ENCODE assay signal across 16 cellular contexts in the genomic region with DNA sequence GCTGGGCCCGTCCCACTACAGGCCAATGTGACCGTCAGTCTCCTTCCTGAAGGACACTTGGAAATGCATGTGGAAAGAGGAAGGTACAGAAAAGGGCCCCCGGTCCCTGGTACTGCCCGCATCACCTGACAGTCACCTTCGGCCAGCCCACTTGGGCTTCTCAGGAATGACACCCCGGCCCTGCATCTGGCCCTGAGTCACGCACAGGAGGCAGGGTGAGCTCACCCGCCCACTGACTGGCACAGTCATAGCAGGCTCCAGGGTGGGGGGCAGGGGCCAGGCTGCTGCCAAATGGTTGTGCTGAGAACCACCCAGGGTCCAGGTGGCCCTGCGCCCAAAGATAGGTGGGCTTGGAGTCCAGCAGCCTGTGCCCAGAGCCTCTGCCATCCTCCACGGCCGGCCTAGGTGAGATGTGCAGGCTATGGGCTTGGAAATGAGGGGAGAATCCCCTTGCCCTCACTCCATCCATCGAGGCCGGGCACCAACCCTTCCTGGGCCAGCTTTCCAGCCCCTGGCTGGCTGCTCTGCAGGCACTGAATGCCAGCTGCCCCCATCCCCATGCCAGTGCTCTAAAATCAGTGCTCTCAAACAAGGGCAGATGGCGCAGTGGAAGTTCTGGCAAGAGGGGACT. TPM values are rescaled to one million over a fixed set of nuclear protein-coding genes. Genes with fewer than 3 reads are reported as not detected.
DNase-seq lines count a peak whose midpoint lies in the region; ATAC-seq and TF ChIP-seq lines count a peak whose summit lies in the region.
"Had no signal": no experiment of that assay in that cellular context is flagged by ENCODE, and none has a peak within 500 bp of the region (broad histone marks: within the 10 kb centered on the region; RNA-seq: fewer than 3 reads in every experiment).

No MANE protein-coding gene starts in this region.

- no peak overlapping the region for H3K27ac Mint-ChIP-seq in activated naive CD4-positive, alpha-beta T cell treated with anti-CD3 and anti-CD28 coated beads, Interleukin-2, amount 50 U/mL, for 72 hours
- no peak overlapping the region for H3K27ac Mint-ChIP-seq in chondrocyte (ENCODE audit: unreplicated experiment)
- no peak overlapping the region for H3K27ac Mint-ChIP-seq in stimulated activated memory B cell treated with anti-CD40 and anti-IgM and Interleukin-4, amounts not matched to agents 10 μg/mL and 1 μg/mL and 100 μg/mL, for 72 hours
- H3K27ac Mint-ChIP-seq: memory B cell had no signal

- ATAC-seq in activated naive CD4-positive, alpha-beta T cell treated with anti-CD3 and anti-CD28 coated beads, Interleukin-2, amount 50 U/mL, for 72 hours: peak; percentile 67 to 76
- ATAC-seq in stimulated activated memory B cell treated with anti-CD40 and anti-IgM and Interleukin-4, amounts not matched to agents 10 μg/mL and 1 μg/mL and 100 μg/mL, for 72 hours: peak; percentile 18

- H3K36me3 ChIP-seq in thyroid gland: no peaks in the 10 kb centered on the region

- no peaks in the 10 kb centered on the region for H3K4me1 Mint-ChIP-seq in chondrocyte (ENCODE audit: low read depth)
- H3K4me1 Mint-ChIP-seq in stimulated activated memory B cell treated with anti-CD40 and anti-IgM and Interleukin-4, amounts not matched to agents 10 μg/mL and 1 μg/mL and 100 μg/mL, for 72 hours: no peaks in the 10 kb centered on the region
- H3K4me1 Mint-ChIP-seq: memory B cell had no signal

- no peak for TF ChIP-seq POLR2A in thyroid gland (IDR thresholded peaks at IDR 0.05)

- intact Hi-C loops in thyroid gland (cut with DNase I): no loop called here

- H3K27me3 ChIP-seq in thyroid gland: no peaks in the 10 kb centered on the region

- no peaks in the 10 kb centered on the region for H3K9me3 Mint-ChIP-seq in activated naive CD4-positive, alpha-beta T cell treated with anti-CD3 and anti-CD28 coated beads, Interleukin-2, amount 50 U/mL, for 72 hours
- H3K9me3 Mint-ChIP-seq in chondrocyte (ENCODE audit: low read depth): no peaks in the 10 kb centered on the region
- no peaks in the 10 kb centered on the region for H3K9me3 Mint-ChIP-seq in stimulated activated memory B cell treated with anti-CD40 and anti-IgM and Interleukin-4, amounts not matched to agents 10 μg/mL and 1 μg/mL and 100 μg/mL, for 72 hours
- H3K9me3 Mint-ChIP-seq: memory B cell had no signal

- TF ChIP-seq CTCF in chondrocyte (IDR thresholded peaks at IDR 0.05): no peak
- no peak for TF ChIP-seq CTCF in thyroid gland (IDR thresholded peaks at IDR 0.05)

- H3K36me3 Mint-ChIP-seq in activated naive CD4-positive, alpha-beta T cell treated with anti-CD3 and anti-CD28 coated beads, Interleukin-2, amount 50 U/mL, for 72 hours: no peaks in the 10 kb centered on the region
- H3K36me3 Mint-ChIP-seq in chondrocyte (ENCODE audit: low read depth): no peaks in the 10 kb centered on the region
- H3K36me3 Mint-ChIP-seq in stimulated activated memory B cell treated with anti-CD40 and anti-IgM and Interleukin-4, amounts not matched to agents 10 μg/mL and 1 μg/mL and 100 μg/mL, for 72 hours: no peaks in the 10 kb centered on the region
- H3K36me3 Mint-ChIP-seq: memory B cell had no signal

- peak in 1 of 2 donors; percentile 45 for DNase-seq in activated naive CD4-positive, alpha-beta T cell treated with anti-CD3 and anti-CD28 coated beads, Interleukin-2, amount 50 U/mL, for 72 hours (ENCODE audit: low spot score in 2 of 2)
- DNase-seq in activated naive CD4-positive, alpha-beta T cell treated with Interleukin-2 at 50 U/mL for 16 hours: no peak
- DNase-seq in LHCN-M2 (ENCODE audit: low read depth): peak; percentile 43
- DNase-seq in chondrocyte (ENCODE audit: low spot score): peak; percentile 66
- no peak for DNase-seq in NCI-H1417 treated with DMSO at 0.1 percent for 48 hours (lab: John Stamatoyannopoulos, UW)
- DNase-seq in thyroid gland: no peak
- DNase-seq in RPMI8226: no peak
- DNase-seq: anterior cingulate cortex; C1 segment of cervical spinal cord; effector CD8-positive, alpha-beta T cell; KG1; SHP77 treated with DMSO at 0.1 percent for 48 hours had no signal

- H3K27ac ChIP-seq in thyroid gland: no peak overlapping the region

- no peak overlapping the region for H3K4me3 ChIP-seq in thyroid gland (replicated peaks in 1 of 3)

- WGBS in thyroid gland, 2 donors: 94 to 96% methylated on average over 13 to 14 of the region's 14 CpGs

- H3K27me3 Mint-ChIP-seq in chondrocyte (ENCODE audit: low read depth): peaks cover 25% of the 10 kb centered on the region
- peaks cover 30% of the 10 kb centered on the region for H3K27me3 Mint-ChIP-seq in stimulated activated memory B cell treated with anti-CD40 and anti-IgM and Interleukin-4, amounts not matched to agents 10 μg/mL and 1 μg/mL and 100 μg/mL, for 72 hours

- no peak overlapping the region for H3K4me3 Mint-ChIP-seq in chondrocyte (ENCODE audit: unreplicated experiment)
- H3K4me3 Mint-ChIP-seq in stimulated activated memory B cell treated with anti-CD40 and anti-IgM and Interleukin-4, amounts not matched to agents 10 μg/mL and 1 μg/mL and 100 μg/mL, for 72 hours: no peak overlapping the region
- H3K4me3 Mint-ChIP-seq: memory B cell had no signal

- no peaks in the 10 kb centered on the region for H3K9me3 ChIP-seq in thyroid gland

- no peaks in the 10 kb centered on the region for H3K4me1 ChIP-seq in thyroid gland

RNA-seq across cellular contexts. Expression of gene EMX1, which starts 14.1 kb away (rescaled TPM):
- total RNA-seq in activated naive CD4-positive, alpha-beta T cell treated with anti-CD3 and anti-CD28 coated beads, Interleukin-2, amount 50 U/mL, for 72 hours: not detected
- not detected in 2 replicates for total RNA-seq in LHCN-M2 (2014; rRNA removed)
- not detected for polyA plus RNA-seq in LHCN-M2 (2012)
- total RNA-seq in chondrocyte: not detected in 3 replicates
- total RNA-seq in thyroid gland: under 1 TPM in 1 of 4 donors, not detected in 3; 0.22 TPM
- total RNA-seq: pulmonary artery endothelial cell, urinary bladder had no signal
- polyA plus RNA-seq: urinary bladder had no signal

RNA-seq across cellular contexts. Expression of gene SPR, which starts 44.2 kb away (rescaled TPM):
- total RNA-seq in activated naive CD4-positive, alpha-beta T cell treated with anti-CD3 and anti-CD28 coated beads, Interleukin-2, amount 50 U/mL, for 72 hours: 1 to 10 TPM; 6.6 to 9.3 TPM
- total RNA-seq in LHCN-M2 (2014; rRNA removed) (37.9 and 39.3 TPM in 2 replicates), chondrocyte (8.9 to 13.5 TPM (median 12.8 TPM) in 3 replicates), thyroid gland (10 to 100 TPM; 29.4 to 83.0 (median 55.9) TPM)
- polyA plus RNA-seq in LHCN-M2 (2012): 31.6 TPM

Comparison
In these comparisons a context has a peak if more than half of its experiments do, and no peak if none do; other contexts are left out.
1. DNase-seq: peak in LHCN-M2 (single experiment) and chondrocyte (single experiment); none in activated naive CD4-positive, alpha-beta T cell treated with Interleukin-2 at 50 U/mL for 16 hours (single experiment), NCI-H1417 treated with DMSO at 0.1 percent for 48 hours (single experiment), thyroid gland (0 of 2) and RPMI8226 (single experiment).